24 cellular contexts compared by ENCODE assay signal in genomic region chr9:85577353-85577952, GRCh38.
"Had no signal": no experiment of that assay in that cellular context is flagged by ENCODE, and none has a peak within 500 bp of the region (broad histone marks: within the 10 kb centered on the region; RNA-seq: fewer than 3 reads in every experiment).

No MANE protein-coding gene starts in this region.

- H3K4me1 Mint-ChIP-seq: activated naive CD4-positive, alpha-beta T cell treated with anti-CD3 and anti-CD28 coated beads, Interleukin-2, amount 10 ng/mL, durations not matched to agents 7 days and 5 days; activated naive CD8-positive, alpha-beta T cell treated with anti-CD3 and anti-CD28 coated beads, Interleukin-2, amount 50 U/mL, for 24 hours; stimulated activated memory B cell treated with anti-CD40 and anti-IgM and Interleukin-4, amounts not matched to agents 10 μg/mL and 1 μg/mL and 100 μg/mL, for 72 hours; T-helper 17 cell had no signal

- H3K27ac ChIP-seq: gastrocnemius medialis, parathyroid adenoma, skin epidermis, uterus had no signal

- H3K9me3 Mint-ChIP-seq: activated CD4-positive, alpha-beta memory T cell treated with anti-CD3 and anti-CD28 coated beads for 36 hours; activated naive CD4-positive, alpha-beta T cell treated with anti-CD3 and anti-CD28 coated beads, Interleukin-2, amount 10 ng/mL, durations not matched to agents 7 days and 5 days; activated naive CD8-positive, alpha-beta T cell treated with anti-CD3 and anti-CD28 coated beads, Interleukin-2, amount 50 U/mL, for 24 hours; activated T-cell treated with anti-CD3 and anti-CD28 coated beads, Interleukin-2, amount 50 U/mL, for 72 hours; stimulated activated memory B cell treated with anti-CD40 and anti-IgM and Interleukin-4, amounts not matched to agents 10 μg/mL and 1 μg/mL and 100 μg/mL, for 72 hours had no signal

- H3K9ac ChIP-seq: parathyroid adenoma had no signal

- H3K9me3 ChIP-seq: gastrocnemius medialis, uterus had no signal

- H3K4me3 Mint-ChIP-seq: activated CD4-positive, alpha-beta memory T cell treated with anti-CD3 and anti-CD28 coated beads for 36 hours; activated naive CD4-positive, alpha-beta T cell treated with anti-CD3 and anti-CD28 coated beads, Interleukin-2, amount 10 ng/mL, durations not matched to agents 7 days and 5 days; activated naive CD8-positive, alpha-beta T cell treated with anti-CD3 and anti-CD28 coated beads, Interleukin-2, amount 50 U/mL, for 24 hours; activated T-cell treated with anti-CD3 and anti-CD28 coated beads, Interleukin-2, amount 50 U/mL, for 72 hours; brain; nephron; stimulated activated memory B cell treated with anti-CD40 and anti-IgM and Interleukin-4, amounts not matched to agents 10 μg/mL and 1 μg/mL and 100 μg/mL, for 72 hours; T-helper 17 cell had no signal

- H3K4me3 ChIP-seq: gastrocnemius medialis, skin epidermis, uterus had no signal

- H3K36me3 ChIP-seq: gastrocnemius medialis, uterus had no signal

- ATAC-seq: activated naive CD8-positive, alpha-beta T cell treated with anti-CD3 and anti-CD28 coated beads, Interleukin-2, amount 50 U/mL, for 24 hours; activated T-cell treated with anti-CD3 and anti-CD28 coated beads, Interleukin-2, amount 50 U/mL, for 72 hours; gastrocnemius medialis; left ventricle myocardium superior; right cardiac atrium; stimulated activated memory B cell treated with anti-CD40 and anti-IgM and Interleukin-4, amounts not matched to agents 10 μg/mL and 1 μg/mL and 100 μg/mL, for 72 hours; T-helper 17 cell had no signal

- H3K27me3 Mint-ChIP-seq: activated CD4-positive, alpha-beta memory T cell treated with anti-CD3 and anti-CD28 coated beads for 36 hours; activated naive CD4-positive, alpha-beta T cell treated with anti-CD3 and anti-CD28 coated beads, Interleukin-2, amount 10 ng/mL, durations not matched to agents 7 days and 5 days; activated naive CD8-positive, alpha-beta T cell treated with anti-CD3 and anti-CD28 coated beads, Interleukin-2, amount 50 U/mL, for 24 hours; brain; stimulated activated memory B cell treated with anti-CD40 and anti-IgM and Interleukin-4, amounts not matched to agents 10 μg/mL and 1 μg/mL and 100 μg/mL, for 72 hours; T-helper 17 cell had no signal

- H3K27ac Mint-ChIP-seq: activated CD4-positive, alpha-beta memory T cell treated with anti-CD3 and anti-CD28 coated beads for 36 hours; activated naive CD4-positive, alpha-beta T cell treated with anti-CD3 and anti-CD28 coated beads, Interleukin-2, amount 10 ng/mL, durations not matched to agents 7 days and 5 days; activated naive CD8-positive, alpha-beta T cell treated with anti-CD3 and anti-CD28 coated beads, Interleukin-2, amount 50 U/mL, for 24 hours; activated T-cell treated with anti-CD3 and anti-CD28 coated beads, Interleukin-2, amount 50 U/mL, for 72 hours; brain; stimulated activated memory B cell treated with anti-CD40 and anti-IgM and Interleukin-4, amounts not matched to agents 10 μg/mL and 1 μg/mL and 100 μg/mL, for 72 hours; T-helper 17 cell had no signal

- H2AFZ ChIP-seq: parathyroid adenoma had no signal

- H3K4me1 ChIP-seq: gastrocnemius medialis, parathyroid adenoma, uterus had no signal

- H3K27me3 ChIP-seq: gastrocnemius medialis, uterus had no signal

- H3K79me2 ChIP-seq: parathyroid adenoma had no signal

- DNase-seq: activated CD4-positive, alpha-beta memory T cell treated with anti-CD3 and anti-CD28 coated beads for 36 hours; activated CD4-positive, alpha-beta T cell treated with anti-CD3 and anti-CD28 coated beads for 48 hours; activated effector memory CD4-positive, alpha-beta T cell treated with anti-CD3 and anti-CD28 coated beads, Interleukin-2, amount 50 U/mL, for 16 hours; activated naive CD4-positive, alpha-beta T cell treated with anti-CD3 and anti-CD28 coated beads, Interleukin-2, amount 10 ng/mL, durations not matched to agents 7 days and 5 days; activated naive CD8-positive, alpha-beta T cell treated with anti-CD3 and anti-CD28 coated beads, Interleukin-2, amount 50 U/mL, for 24 hours; activated T-cell treated with anti-CD3 and anti-CD28 coated beads, Interleukin-2, amount 50 U/mL, for 72 hours; anterior cingulate cortex; caudate nucleus; effector memory CD4-positive, alpha-beta T cell; gastrocnemius medialis; head of caudate nucleus; hypothalamus; left ventricle myocardium superior; mammary epithelial cell; midbrain; right cardiac atrium; T-helper 17 cell; trophoblast cell; uterus had no signal
